ENCODE assay signal across 8 cellular contexts in genomic region chr5:168114444-168115017, GRCh38.
A peak's percentile ranks its signal among the peaks of the same experiment; 100 is the strongest.
DNase-seq lines count a peak whose midpoint lies in the region; ATAC-seq and TF ChIP-seq lines count a peak whose summit lies in the region.

No MANE protein-coding gene starts in this region.

- H3K9me2 ChIP-seq in Karpas-422 (replicated peaks; ENCODE audit: insufficient read depth, low read length) (no peaks in the 10 kb centered on the region), SK-N-SH (no peaks in the 10 kb centered on the region)

- H3K27ac Mint-ChIP-seq in H9, result no peak overlapping the region

- H3K27ac ChIP-seq in H9 (ENCODE audit: insufficient read length, low read depth, low read length), result no peak overlapping the region
- H3K27ac ChIP-seq in Karpas-422 (ENCODE audit: low read length), result no peak overlapping the region
- no peak overlapping the region for H3K27ac ChIP-seq in SK-N-SH (ENCODE audit: low read depth in 2 of 2, low read length in 1 of 2)
- H3K27ac ChIP-seq in lung (ENCODE audit: low read depth in 1 of 2, low read length in 1 of 2), result no peak overlapping the region

- H3K4me1 ChIP-seq in H9 (ENCODE audit: insufficient read depth, low read length), result peaks cover 4% of the 10 kb centered on the region
- H3K4me1 ChIP-seq in Karpas-422 (ENCODE audit: low read length), result no peaks in the 10 kb centered on the region
- peaks cover 0 to 5% of the 10 kb centered on the region in 2 experiments; a peak in 1 of 4 replicates for H3K4me1 ChIP-seq in SK-N-SH (ENCODE audit: control insufficient read depth in 1 of 2, insufficient read depth in 2 of 2, low read depth in 1 of 2, low read length in 1 of 2)
- peaks cover 0 to 5% of the 10 kb centered on the region in 2 donors for H3K4me1 ChIP-seq in lung (ENCODE audit: control insufficient read depth in 2 of 2, insufficient read depth in 2 of 2, low read length in 2 of 2)

- TF ChIP-seq CTCF in H9 (conservative IDR thresholded peaks at IDR 0.05), result peak; percentile 93
- peak; percentile 65 for TF ChIP-seq CTCF in SK-N-SH (IDR thresholded peaks at IDR 0.05)
- TF ChIP-seq CTCF in lung (IDR thresholded peaks at IDR 0.05; ENCODE audit: control extremely low read depth, extremely low read depth), result no peak

- no CpG with 5 or more reads among the region's 6 CpGs for WGBS in H9 (ENCODE audit: extremely low coverage, insufficient read length, low lambda C conversion rate)
- WGBS in SK-N-SH (ENCODE audit: low lambda C conversion rate), result 77% methylated on average over 6 of the region's 6 CpGs
- 81 to 84% methylated on average over 6 of the region's 6 CpGs for WGBS in lung, 2 donors

- CTCF ChIA-PET in SK-N-SH (lab: Yijun Ruan, JAX), result interaction anchor here (1.0 to 7.8 kb wide), 4 partner anchors 9 to 105 kb away, joined by 3 to 43 read pairs (median 4); no protein-coding TSS in a partner anchor

- no peak overlapping the region for H3K9ac ChIP-seq in H9 (ENCODE audit: extremely low read depth, insufficient read length, low read length)
- H3K9ac ChIP-seq in Karpas-422 (ENCODE audit: low read length), result no peak overlapping the region
- H3K9ac ChIP-seq in SK-N-SH, result no peak overlapping the region

- H4K8ac ChIP-seq in H9 (replicated peaks; ENCODE audit: insufficient read length, low read depth, low read length), result no peak overlapping the region

- H3F3A ChIP-seq in SK-N-SH (replicated peaks; ENCODE audit: insufficient read depth), result no peaks in the 10 kb centered on the region

- DNase-seq in Right ventricle myocardium inferior (ENCODE audit: missing footprints) (no peak), cardiac septum (ENCODE audit: low spot score) (no peak), H9 (peak; percentile 84), Karpas-422 (peak; percentile 80), SK-N-SH (peak; percentile 57), T47D (ENCODE audit: low read depth in 1 of 2, low spot score in 1 of 2) (peak; percentile 57 to 85), lung (ENCODE audit: low spot score) (peak; percentile 48), cerebellum (ENCODE audit: low spot score) (no peak)

- H3K79me2 ChIP-seq in H9 (ENCODE audit: insufficient read depth, low read length) (no peaks in the 10 kb centered on the region), Karpas-422 (ENCODE audit: low read length) (no peaks in the 10 kb centered on the region), SK-N-SH (ENCODE audit: insufficient read depth) (no peaks in the 10 kb centered on the region)

- no peak overlapping the region for H2BK12ac ChIP-seq in H9 (ENCODE audit: insufficient read length, low read depth, low read length)

- H3K4me3 ChIP-seq in Karpas-422 (ENCODE audit: low read length), result no peak overlapping the region
- H3K4me3 ChIP-seq in SK-N-SH (ENCODE audit: low read depth in 2 of 2, low read length in 1 of 2), result no peak overlapping the region
- no peak overlapping the region for H3K4me3 ChIP-seq in lung

- no peak overlapping the region for H3T11ph ChIP-seq in H9 (ENCODE audit: low read length)

- POLR2A ChIA-PET in SK-N-SH (lab: Yijun Ruan, JAX), result no interaction called here

- H3K23ac ChIP-seq in H9 (ENCODE audit: insufficient read length, low read depth, low read length), result no peak overlapping the region

- no peak overlapping the region for H2BK20ac ChIP-seq in H9 (ENCODE audit: low read depth, low read length, poor library complexity, severe bottlenecking)

- ATAC-seq in Right ventricle myocardium inferior (peak; percentile 57), lung (ENCODE audit: insufficient read depth, low FRiP score) (peak; percentile 57)

- intact Hi-C loops in Right ventricle myocardium inferior (cut with DNase I), result no loop called here
- intact Hi-C loops in cardiac septum (cut with DNase I), result loop anchor here (5.0 kb wide), 1 partner anchor 103 kb away; no protein-coding TSS in a partner anchor

- no peaks in the 10 kb centered on the region for H3K23me2 ChIP-seq in H9 (ENCODE audit: insufficient read length, low read depth, low read length, poor library complexity, severe bottlenecking)

- peaks cover 0 to 2% of the 10 kb centered on the region in 2 experiments; a peak in 2 of 5 replicates for H3K9me3 Mint-ChIP-seq in H9

- H3K4me2 ChIP-seq in H9 (ENCODE audit: insufficient read depth, insufficient read length, low read length) (no peak overlapping the region), Karpas-422 (ENCODE audit: low read depth, low read length, poor library complexity, severe bottlenecking) (no peak overlapping the region), SK-N-SH (no peak overlapping the region)

- no peak overlapping the region for H3K56ac ChIP-seq in H9 (ENCODE audit: insufficient read length, low read depth, low read length)

- no peaks in the 10 kb centered on the region for H4K20me1 ChIP-seq in H9 (ENCODE audit: control insufficient read depth, insufficient read depth, insufficient read length)
- H4K20me1 ChIP-seq in Karpas-422 (ENCODE audit: insufficient read depth, low read depth, low read length), result no peaks in the 10 kb centered on the region
- H4K20me1 ChIP-seq in SK-N-SH (ENCODE audit: insufficient read depth), result no peaks in the 10 kb centered on the region

- peaks cover 35 to 42% of the 10 kb centered on the region in 2 experiments for H3K4me1 Mint-ChIP-seq in H9

- H3K9me3 ChIP-seq in H9 (ENCODE audit: control insufficient read depth, low read depth, low read length), result no peaks in the 10 kb centered on the region
- H3K9me3 ChIP-seq in Karpas-422 (ENCODE audit: low read length), result no peaks in the 10 kb centered on the region
- no peaks in the 10 kb centered on the region for H3K9me3 ChIP-seq in SK-N-SH
- peaks cover 0 to 4% of the 10 kb centered on the region in 2 donors for H3K9me3 ChIP-seq in lung (ENCODE audit: control insufficient read depth in 2 of 2, insufficient read depth in 1 of 2, low read length in 1 of 2)

- H3K36me3 Mint-ChIP-seq in H9 (ENCODE audit: insufficient read depth in 1 of 3, low read depth in 3 of 3), result no peaks in the 10 kb centered on the region

- TF ChIP-seq RAD21 in SK-N-SH (IDR thresholded peaks at IDR 0.05; ENCODE audit: low read length), result peak; percentile 60

- no peaks in the 10 kb centered on the region for H3K27me3 ChIP-seq in H9 (ENCODE audit: insufficient read depth, low read length)
- no peaks in the 10 kb centered on the region for H3K27me3 ChIP-seq in Karpas-422 (ENCODE audit: low read length)
- no peaks in the 10 kb centered on the region for H3K27me3 ChIP-seq in SK-N-SH (ENCODE audit: insufficient read depth)
- no peaks in the 10 kb centered on the region for H3K27me3 ChIP-seq in lung (ENCODE audit: control insufficient read depth, insufficient read depth)

- H2AK5ac ChIP-seq in H9 (ENCODE audit: insufficient read length, low read length), result no peak overlapping the region

- H2BK120ac ChIP-seq in H9 (ENCODE audit: low read depth, low read length, poor library complexity, severe bottlenecking), result no peak overlapping the region

- H4K91ac ChIP-seq in H9 (ENCODE audit: insufficient read length, low read depth, low read length), result no peak overlapping the region

- H3K36me3 ChIP-seq in Karpas-422 (ENCODE audit: insufficient read depth, low read length) (no peaks in the 10 kb centered on the region), SK-N-SH (replicated peaks in 1 of 2; ENCODE audit: control insufficient read depth in 1 of 2, insufficient read depth in 2 of 2, low read length in 1 of 2) (no peaks in the 10 kb centered on the region), lung (ENCODE audit: control insufficient read depth in 2 of 2, insufficient read depth in 2 of 2, low read length in 2 of 2) (peaks cover 0 to 7% of the 10 kb centered on the region in 2 donors)

- no peak overlapping the region for H4K5ac ChIP-seq in H9 (ENCODE audit: insufficient read length, low read depth, low read length)

- H3K18ac ChIP-seq in H9 (ENCODE audit: insufficient read length, low read depth, low read length), result no peak overlapping the region

- no peaks in the 10 kb centered on the region for H3K79me1 ChIP-seq in H9 (ENCODE audit: insufficient read depth, low read depth, low read length, poor library complexity, severe bottlenecking)

- no peak for TF ChIP-seq EP300 in SK-N-SH (IDR thresholded peaks at IDR 0.05; ENCODE audit: borderline replicate concordance in 1 of 2, low read depth in 1 of 2, low read length in 1 of 2)

- no peak overlapping the region for H2BK5ac ChIP-seq in H9 (ENCODE audit: insufficient read length, low read length)

- no peak overlapping the region for H3K4ac ChIP-seq in H9 (ENCODE audit: low read depth, low read length)

- H3K4me3 Mint-ChIP-seq in H9, result no peak overlapping the region

- H2AFZ ChIP-seq in H9 (ENCODE audit: low read length), result no peak overlapping the region
- no peak overlapping the region for H2AFZ ChIP-seq in Karpas-422 (ENCODE audit: low read length)
- H2AFZ ChIP-seq in SK-N-SH (ENCODE audit: low read depth), result no peak overlapping the region

- in situ Hi-C loops in T47D (cut with HindIII; ENCODE audit: low pct_unique_long_range_greater_than_20kb, low sequenced_read_pairs), result no loop called here

- no peak overlapping the region for H3K14ac ChIP-seq in H9 (ENCODE audit: insufficient read depth, low read length)

- no peak overlapping the region for H2BK15ac ChIP-seq in H9 (ENCODE audit: low read depth, low read length)

- peaks cover 2% of the 10 kb centered on the region; the same call in 1 of the 2 replicates for H3K27me3 Mint-ChIP-seq in H9 (ENCODE audit: low read depth)

TF ChIP-seq in SK-N-SH, 30 proteins besides CTCF, POLR2A, EP300 and RAD21:
- TF ChIP-seq MEF2A (IDR thresholded peaks at IDR 0.05; ENCODE audit: borderline replicate concordance, low read depth) (no peak), GATA2 (CRISPR knock-in tag; IDR thresholded peaks at IDR 0.05) (no peak), SMC3 (IDR thresholded peaks at IDR 0.05; ENCODE audit: low read depth, low read length) (peak; percentile 47; the same call in 1 of the 2 replicates)

Comparison
In these comparisons a context has a peak if more than half of its experiments do, and no peak if none do; other contexts are left out.
1. DNase-seq: peak in H9 (single experiment), Karpas-422 (single experiment), SK-N-SH (single experiment), T47D (2 of 2) and lung (single experiment); none in Right ventricle myocardium inferior (single experiment), cardiac septum (single experiment) and cerebellum (single experiment).